24 cellular contexts compared by ENCODE assay signal in the genomic region with DNA sequence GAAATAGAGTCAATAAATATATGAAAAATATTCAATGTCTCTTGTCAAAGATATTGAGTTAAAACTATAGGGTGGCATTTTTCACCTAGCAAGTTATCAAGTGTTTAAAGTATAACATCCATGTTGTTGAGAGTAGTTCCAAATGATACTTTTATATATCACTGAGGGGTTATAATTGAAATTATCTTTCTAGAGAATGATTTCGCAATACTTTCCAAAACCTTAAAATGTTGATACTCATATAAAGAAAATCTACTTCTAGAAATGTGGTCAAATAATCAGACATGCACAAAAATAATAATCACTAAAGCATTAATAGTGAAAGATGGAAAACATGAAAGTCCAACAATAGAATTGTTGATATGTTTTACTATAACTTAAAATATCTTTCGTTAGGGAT. TPM values are rescaled to one million over a fixed set of nuclear protein-coding genes. Genes with fewer than 3 reads are reported as not detected.
A peak's percentile ranks its signal among the peaks of the same experiment; 100 is the strongest.
DNase-seq lines count a peak whose midpoint lies in the region; ATAC-seq, FAIRE-seq and TF ChIP-seq lines count a peak whose summit lies in the region.
"Had no signal": no experiment of that assay in that cellular context is flagged by ENCODE, and none has a peak within 500 bp of the region (broad histone marks: within the 10 kb centered on the region; RNA-seq: fewer than 3 reads in every experiment).

No MANE protein-coding gene starts in this region.

- no TSS peak for BruUV-seq in HepG2 (replicated peaks; lab: Mats Ljungman, UMichigan)
- BruUV-seq in IMR-90 (replicated peaks; lab: Mats Ljungman, UMichigan), result no TSS peak

- TF ChIP-seq CTCF in HepG2 (CRISPR knock-in tag; IDR thresholded peaks at IDR 0.05) (no peak), right lobe of liver (IDR thresholded peaks at IDR 0.05) (no peak), IMR-90 (conservative IDR thresholded peaks at IDR 0.05; ENCODE audit: low read depth, low read length) (no peak), H1 (IDR thresholded peaks at IDR 0.05; ENCODE audit: control extremely low read depth in 1 of 3, insufficient read depth in 1 of 3, low read depth in 1 of 3, low read length in 3 of 3) (no peak)

- CTCF ChIA-PET in HepG2 (lab: Yijun Ruan, JAX; ENCODE audit: low intra/inter-chr PET ratio, low total read pairs), result no interaction called here
- CTCF ChIA-PET in IMR-90 (lab: Yijun Ruan, JAX), result no interaction called here
- CTCF ChIA-PET in H1 (lab: Charles Lee; ENCODE audit: partially characterized antibody), result no interaction called here

- H3K23ac ChIP-seq in IMR-90 (ENCODE audit: low read depth, low read length), result no peak overlapping the region
- H3K23ac ChIP-seq in H1 (ENCODE audit: insufficient read length), result no peak overlapping the region

- H3K4me1 ChIP-seq in HepG2 (ENCODE audit: insufficient read depth, low read length), result no peaks in the 10 kb centered on the region
- H3K4me1 ChIP-seq in right lobe of liver, result no peaks in the 10 kb centered on the region
- H3K4me1 ChIP-seq in IMR-90 (ENCODE audit: control insufficient read depth, insufficient read depth, low read length), result no peaks in the 10 kb centered on the region
- H3K4me1 ChIP-seq in H1 (replicated peaks in 1 of 4; ENCODE audit: control insufficient read depth in 3 of 4, insufficient read depth in 4 of 4, low read length in 3 of 4), result no peaks in the 10 kb centered on the region
- H3K4me1 ChIP-seq: Caco-2 had no signal

- H4K91ac ChIP-seq in IMR-90 (ENCODE audit: insufficient read depth, low read depth, low read length) (no peak overlapping the region), H1 (replicated peaks; ENCODE audit: insufficient read length, low read length) (no peak overlapping the region)

- in situ Hi-C loops in HepG2 (cut with HindIII; ENCODE audit: extremely low pct_ligation_motif_present, low pct_unique_long_range_greater_than_20kb) (no loop called here), IMR-90 (cut with MboI; ENCODE audit: low sequenced_read_pairs) (no loop called here)

- TF ChIP-seq EP300 in HepG2 (IDR thresholded peaks at IDR 0.05; ENCODE audit: low read depth in 2 of 2, low read length in 2 of 2) (no peak), HepG2 (CRISPR knock-in tag; IDR thresholded peaks at IDR 0.05; ENCODE audit: borderline replicate concordance) (no peak), H1 (IDR thresholded peaks at IDR 0.05; ENCODE audit: borderline replicate concordance in 1 of 2, low read depth in 2 of 2, low read length in 2 of 2) (no peak)

- H3K4ac ChIP-seq in IMR-90 (ENCODE audit: low read depth, low read length) (no peak overlapping the region), H1 (replicated peaks; ENCODE audit: insufficient read length, low read depth, low read length) (no peak overlapping the region)

- no peak overlapping the region for H2BK15ac ChIP-seq in IMR-90 (ENCODE audit: low read depth, low read length)
- H2BK15ac ChIP-seq in H1 (ENCODE audit: low read length), result no peak overlapping the region

- H4K8ac ChIP-seq in IMR-90 (ENCODE audit: low read depth in 2 of 2, low read length in 2 of 2), result no peak overlapping the region
- no peak overlapping the region for H4K8ac ChIP-seq in H1 (ENCODE audit: extremely low read depth, insufficient read depth, low read length)

- WGBS in HepG2 (ENCODE audit: low lambda C conversion rate), result 48% methylated on average over 2 of the region's 2 CpGs
- 67% methylated on average over 2 of the region's 2 CpGs for WGBS in right lobe of liver (ENCODE audit: insufficient coverage, low coverage, low lambda C conversion rate, missing lambda C conversion rate)
- WGBS in IMR-90 (ENCODE audit: extremely low coverage in 2 of 2, insufficient read length in 1 of 2), 2 experiments, result no CpG with 5 or more reads among the region's 2 CpGs
- 93% methylated on average over 2 of the region's 2 CpGs; no CpG with 5 or more reads in 1 of the 2 experiments for WGBS in H1 (ENCODE audit: extremely low coverage in 1 of 2, insufficient coverage in 1 of 2, insufficient read length in 1 of 2, insufficient replicate concordance in 2 of 2, low coverage in 1 of 2, low lambda C conversion rate in 2 of 2, missing lambda C conversion rate in 1 of 2), 2 experiments

- H3K27me3 Mint-ChIP-seq in T-helper 17 cell, result no peaks in the 10 kb centered on the region
- H3K27me3 Mint-ChIP-seq: B cell; CD4-positive, alpha-beta T cell had no signal

- no peak overlapping the region for H3K9ac ChIP-seq in HepG2 (ENCODE audit: insufficient read depth, low read depth, low read length)
- H3K9ac ChIP-seq in IMR-90 (ENCODE audit: low read depth, low read length), result no peak overlapping the region
- H3K9ac ChIP-seq in H1 (replicated peaks in 1 of 4; ENCODE audit: extremely low read depth in 1 of 4, low read depth in 3 of 4, low read length in 3 of 4), result no peak overlapping the region
- H3K9ac ChIP-seq: BLaER1 treated with 17β-estradiol and CSF1 and Interleukin-3, amounts not matched to agents 10 nM and 100 nM had no signal

- H3K4me1 Mint-ChIP-seq in T-helper 17 cell, result peaks cover 5% of the 10 kb centered on the region

- H3K36me3 Mint-ChIP-seq in T-helper 17 cell (ENCODE audit: low read depth), result peaks cover 4% of the 10 kb centered on the region

- H2BK120ac ChIP-seq in IMR-90 (ENCODE audit: low read depth, low read length) (no peak overlapping the region), H1 (replicated peaks; ENCODE audit: low read depth, low read length) (no peak overlapping the region)

- H2BK5ac ChIP-seq in IMR-90 (ENCODE audit: low read depth, low read length, poor library complexity, severe bottlenecking), result no peak overlapping the region
- no peak overlapping the region for H2BK5ac ChIP-seq in H1 (ENCODE audit: low read depth, low read length)

- H2BK12ac ChIP-seq in H1 (ENCODE audit: low read depth, low read length), result no peak overlapping the region

- H3K4me3 Mint-ChIP-seq in T-helper 17 cell, result no peak overlapping the region
- H3K4me3 Mint-ChIP-seq: B cell; CD4-positive, alpha-beta T cell; CD8-positive, alpha-beta T cell had no signal

- ATAC-seq in HepG2, result no peak
- no peak for ATAC-seq in right lobe of liver
- no peak for ATAC-seq in IMR-90 (ENCODE audit: low read depth)
- ATAC-seq in T-helper 17 cell, result no peak
- no peak for ATAC-seq in GM21717 (IDR thresholded peaks at IDR 0.05; ENCODE audit: unreplicated experiment)
- ATAC-seq: CD8-positive, alpha-beta T cell had no signal

- TF ChIP-seq RAD21 in HepG2 (CRISPR knock-in tag; IDR thresholded peaks at IDR 0.05) (no peak), IMR-90 (IDR thresholded peaks at IDR 0.05; ENCODE audit: low read length) (no peak), H1 (IDR thresholded peaks at IDR 0.05 in 1 of 2, conservative IDR thresholded peaks at IDR 0.05 in 1 of 2; ENCODE audit: low read depth in 2 of 2, low read length in 2 of 2) (no peak)

- H4K20me1 ChIP-seq in HepG2 (ENCODE audit: insufficient read depth, low read length) (no peaks in the 10 kb centered on the region), IMR-90 (ENCODE audit: insufficient read depth, low read length) (no peaks in the 10 kb centered on the region), H1 (replicated peaks in 1 of 2; ENCODE audit: control insufficient read depth in 1 of 2, insufficient read depth in 2 of 2, low read length in 2 of 2) (no peaks in the 10 kb centered on the region)
- H4K20me1 ChIP-seq: BLaER1 treated with 17β-estradiol and CSF1 and Interleukin-3, amounts not matched to agents 10 nM and 100 nM had no signal

- H3K79me1 ChIP-seq in IMR-90 (ENCODE audit: low read depth in 1 of 2, low read length in 2 of 2) (0 out of 4 replicates have a peak, but pooled peaks cover 0 to 3% of the 10 kb centered on the region in 2 experiments), H1 (ENCODE audit: low read depth, low read length) (no peaks in the 10 kb centered on the region)

- H3K4me3 ChIP-seq in HepG2 (replicated peaks in 1 of 3; ENCODE audit: insufficient read depth in 1 of 3, low read depth in 2 of 3, low read length in 3 of 3) (no peak overlapping the region), right lobe of liver (no peak overlapping the region), IMR-90 (ENCODE audit: insufficient read depth, low read depth, low read length) (no peak overlapping the region), H1 (ENCODE audit: extremely low read depth in 1 of 4, insufficient read depth in 2 of 4, low read depth in 3 of 4, low read length in 4 of 4) (no peak overlapping the region)
- H3K4me3 ChIP-seq: BLaER1 treated with 17β-estradiol and CSF1 and Interleukin-3, amounts not matched to agents 10 nM and 100 nM had no signal

- no peak overlapping the region for H2BK20ac ChIP-seq in IMR-90 (ENCODE audit: low read depth, low read length)
- no peak overlapping the region for H2BK20ac ChIP-seq in H1 (ENCODE audit: low read length)

- no peaks in the 10 kb centered on the region for H3K27me3 ChIP-seq in HepG2 (ENCODE audit: control insufficient read depth in 1 of 2, insufficient read depth in 2 of 2, low read length in 2 of 2)
- peaks cover 0 to 3% of the 10 kb centered on the region in 2 donors for H3K27me3 ChIP-seq in right lobe of liver
- no peaks in the 10 kb centered on the region for H3K27me3 ChIP-seq in IMR-90 (ENCODE audit: control insufficient read depth, insufficient read depth, low read length)
- no peaks in the 10 kb centered on the region for H3K27me3 ChIP-seq in H1 (replicated peaks in 1 of 4; ENCODE audit: control insufficient read depth in 3 of 4, extremely low read depth in 1 of 4, insufficient read depth in 3 of 4, low read length in 3 of 4)
- H3K27me3 ChIP-seq: BLaER1 treated with 17β-estradiol and CSF1 and Interleukin-3, amounts not matched to agents 10 nM and 100 nM had no signal

- H3K36me3 ChIP-seq in HepG2 (replicated peaks in 1 of 2; ENCODE audit: control insufficient read depth in 1 of 2, insufficient read depth in 2 of 2, low read length in 2 of 2) (no peaks in the 10 kb centered on the region), right lobe of liver (no peaks in the 10 kb centered on the region), IMR-90 (ENCODE audit: control insufficient read depth, insufficient read depth, low read length) (no peaks in the 10 kb centered on the region), H1 (ENCODE audit: control insufficient read depth in 2 of 4, insufficient read depth in 4 of 4, low read length in 3 of 4) (no peaks in the 10 kb centered on the region)

- H3K9me3 ChIP-seq in HepG2 (ENCODE audit: low read length), result no peaks in the 10 kb centered on the region
- no peaks in the 10 kb centered on the region for H3K9me3 ChIP-seq in right lobe of liver
- no peaks in the 10 kb centered on the region for H3K9me3 ChIP-seq in IMR-90 (ENCODE audit: control insufficient read depth, insufficient read depth, low read length)
- H3K9me3 ChIP-seq in T-helper 17 cell (ENCODE audit: control insufficient read depth, low read length, poor library complexity, severe bottlenecking), result no peaks in the 10 kb centered on the region
- H3K9me3 ChIP-seq in H1 (ENCODE audit: insufficient read depth in 2 of 2, low read depth in 1 of 2, low read length in 1 of 2), result no peaks in the 10 kb centered on the region
- H3K9me3 ChIP-seq: BLaER1 treated with 17β-estradiol and CSF1 and Interleukin-3, amounts not matched to agents 10 nM and 100 nM; Caco-2 had no signal

- H2AK9ac ChIP-seq in IMR-90 (replicated peaks; ENCODE audit: low read depth, low read length, poor library complexity), result no peak overlapping the region

- dilution Hi-C loops in IMR-90 (cut with HindIII; ENCODE audit: low sequenced_read_pairs, unreplicated experiment), result no loop called here

- H2AK5ac ChIP-seq in IMR-90 (ENCODE audit: low read depth, low read length) (no peak overlapping the region), H1 (ENCODE audit: low read depth, low read length) (no peak overlapping the region)

- H2AFZ ChIP-seq in HepG2 (ENCODE audit: low read length) (no peak overlapping the region), IMR-90 (replicated peaks; ENCODE audit: low read length, poor library complexity) (no peak overlapping the region), H1 (ENCODE audit: low read length) (no peak overlapping the region)

- H3K27ac ChIP-seq in HepG2 (ENCODE audit: extremely low read length, insufficient read depth, low read length) (no peak overlapping the region), right lobe of liver (no peak overlapping the region), IMR-90 (ENCODE audit: insufficient read depth, low read length) (no peak overlapping the region), H1 (ENCODE audit: low read depth, low read length) (no peak overlapping the region)
- H3K27ac ChIP-seq: BLaER1 treated with 17β-estradiol and CSF1 and Interleukin-3, amounts not matched to agents 10 nM and 100 nM; C4-2B had no signal

- POLR2A ChIA-PET in HepG2 (lab: Yijun Ruan, JAX), result no interaction called here
- POLR2A ChIA-PET in IMR-90 (lab: Charles Lee; ENCODE audit: unreplicated experiment), result no interaction called here
- POLR2A ChIA-PET in H1 (lab: Charles Lee; ENCODE audit: partially characterized antibody), result no interaction called here

- H3K9me1 ChIP-seq in IMR-90 (ENCODE audit: insufficient read depth, low read length), result no peaks in the 10 kb centered on the region

- TF ChIP-seq POLR2A in HepG2 (IDR thresholded peaks at IDR 0.05; ENCODE audit: insufficient read depth in 1 of 2, low read depth in 2 of 2, low read length in 2 of 2) (no peak), right lobe of liver (IDR thresholded peaks at IDR 0.05) (no peak), IMR-90 (IDR thresholded peaks at IDR 0.05; ENCODE audit: low read depth, low read length) (no peak), H1 (IDR thresholded peaks at IDR 0.05; ENCODE audit: control extremely low read depth in 1 of 2, low read depth in 2 of 2, low read length in 2 of 2) (no peak)

- H4K5ac ChIP-seq in IMR-90 (ENCODE audit: low read depth, low read length) (no peak overlapping the region), H1 (ENCODE audit: insufficient read length, low read depth, low read length) (no peak overlapping the region)

- H3K4me2 ChIP-seq in HepG2 (ENCODE audit: low read depth, low read length) (no peak overlapping the region), IMR-90 (ENCODE audit: low read depth, low read length) (no peak overlapping the region), H1 (ENCODE audit: insufficient read depth in 1 of 2, low read depth in 2 of 2, low read length in 2 of 2) (no peak overlapping the region)
- H3K4me2 ChIP-seq: BLaER1 treated with 17β-estradiol and CSF1 and Interleukin-3, amounts not matched to agents 10 nM and 100 nM had no signal

- no peaks in the 10 kb centered on the region for H3K23me2 ChIP-seq in H1 (ENCODE audit: low read depth, low read length)

- FAIRE-seq in HepG2 (lab: Jason Lieb, UNC), result no peak
- FAIRE-seq in H1 (lab: Jason Lieb, UNC), result no peak
- FAIRE-seq: A204.1, D721Med, G401.6, GM12891, GM18507 had no signal

- H3K14ac ChIP-seq in IMR-90 (replicated peaks; ENCODE audit: low read depth, low read length), result no peak overlapping the region
- H3K14ac ChIP-seq in H1 (ENCODE audit: insufficient read length), result no peak overlapping the region

- no peak overlapping the region for H3K18ac ChIP-seq in IMR-90 (ENCODE audit: low read depth, low read length)
- no peak overlapping the region for H3K18ac ChIP-seq in H1 (ENCODE audit: extremely low read depth, low read length)

- intact Hi-C loops in HepG2 (cut with micrococcal nuclease; ENCODE audit: unreplicated experiment), result no loop called here
- intact Hi-C loops in right lobe of liver (cut with DNase I), result no loop called here
- intact Hi-C loops in IMR-90 (cut with micrococcal nuclease), result no loop called here

- H3K79me2 ChIP-seq in HepG2 (ENCODE audit: insufficient read depth, low read length) (no peaks in the 10 kb centered on the region), H1 (ENCODE audit: control insufficient read depth in 1 of 2, insufficient read depth in 2 of 2, low read length in 2 of 2) (no peaks in the 10 kb centered on the region)

- H3K56ac ChIP-seq in IMR-90 (ENCODE audit: extremely low read depth, insufficient read depth, low read length) (no peak overlapping the region), H1 (replicated peaks; ENCODE audit: insufficient read length, low read depth, low read length) (no peak overlapping the region)

- peak overlapping the region; percentile 16 for H3K27ac Mint-ChIP-seq in T-helper 17 cell
- H3K27ac Mint-ChIP-seq: B cell; CD4-positive, alpha-beta T cell; CD8-positive, alpha-beta T cell had no signal

- DNase-seq in HepG2 (ENCODE audit: low spot score) (no peak), right lobe of liver (no peak), IMR-90 (no peak), T-helper 17 cell (no peak), H1 (ENCODE audit: low read depth in 1 of 2, low spot score in 2 of 2) (no peak), cortex of kidney (lab: John Stamatoyannopoulos, UW) (no peak)
- no peak for DNase-seq in stimulated activated CD4-positive, alpha-beta T cell treated with anti-CD3 and anti-CD28 coated beads, Interleukin-4, amount 100 ng/mL, for 24 hours
- DNase-seq: 8988T; AML-193; Caco-2; Calu3; CD4-positive, alpha-beta T cell; CD8-positive, alpha-beta T cell; DMS79 treated with DMSO at 0.1 percent for 48 hours; GF-D8 had no signal

RNA-seq across cellular contexts. Expression of a gene that starts 50.1 kb away (rescaled TPM):
- total RNA-seq in HepG2 (2016; rRNA removed; fragmentation: Illumina TruSeq; extraction: Trizol) (3.7 and 4.7 TPM in 2 replicates), right lobe of liver (under 1 TPM; 0.24 to 0.75 (median 0.61) TPM), IMR-90 (2012; rRNA removed) (16.3 and 24.7 TPM in 2 replicates), T-helper 17 cell (10 to 100 TPM; 24.4 to 26.5 TPM)
- total RNA-seq in HepG2 (2016; cell fraction: cytosol; rRNA removed; fragmentation: Illumina TruSeq; extraction: Trizol; ENCODE audit: low read depth), result 1.0 and 1.4 TPM in 2 replicates
- 3.9 and 4.1 TPM in 2 replicates for total RNA-seq in HepG2 (2016; cell fraction: insoluble cytoplasmic fraction; rRNA removed; fragmentation: Illumina TruSeq; extraction: Trizol)
- total RNA-seq in HepG2 (2016; cell fraction: membrane; rRNA removed; fragmentation: Illumina TruSeq; extraction: Trizol), result 1.2 and 1.3 TPM in 2 replicates
- 3.3 and 3.8 TPM in 2 replicates for total RNA-seq in HepG2 (2016; cell fraction: nucleus; rRNA removed; fragmentation: Illumina TruSeq; extraction: Trizol)
- polyA plus RNA-seq in HepG2 (2011; rRNA removed) (0.50 and 0.92 TPM in 2 replicates), IMR-90 (2012; rRNA removed) (10.5 and 14.2 TPM in 2 replicates), H1 (2011; rRNA removed) (5.2 and 10.1 TPM in 2 replicates)
- 0.37 and 0.50 TPM in 2 replicates for polyA plus RNA-seq in HepG2 (2011; cell fraction: cytosol; rRNA removed)
- 0.56 and 0.87 TPM in 2 replicates for polyA plus RNA-seq in HepG2 (2011; cell fraction: nucleus; rRNA removed)
- 0.79 and 1.3 TPM in 2 replicates for polyA plus RNA-seq in HepG2 (2012)
- polyA plus RNA-seq in HepG2 (2016; cell fraction: cytosol; fragmentation: Illumina TruSeq; extraction: Trizol; ENCODE audit: low read depth), result 0.46 and 0.79 TPM in 2 replicates
- 3.2 and 4.3 TPM in 2 replicates for polyA plus RNA-seq in HepG2 (2016; cell fraction: insoluble cytoplasmic fraction; fragmentation: Illumina TruSeq; extraction: Trizol; ENCODE audit: low read depth)
- 0.55 and 0.74 TPM in 2 replicates for polyA plus RNA-seq in HepG2 (2016; cell fraction: membrane; fragmentation: Illumina TruSeq; extraction: Trizol; ENCODE audit: low read depth)
- polyA plus RNA-seq in HepG2 (2016; cell fraction: nucleus; fragmentation: Illumina TruSeq; extraction: Trizol; ENCODE audit: insufficient read depth, low read depth), result 3.2 and 5.5 TPM in 2 replicates
- polyA minus RNA-seq in HepG2 (2011; rRNA and poly(A)+ RNA removed; ENCODE audit: low replicate concordance), result 0.34 and 26.6 TPM in 2 replicates
- polyA minus RNA-seq in HepG2 (2011; cell fraction: cytosol; rRNA and poly(A)+ RNA removed), result 0.89 and 1.1 TPM in 2 replicates
- polyA minus RNA-seq in HepG2 (2011; cell fraction: nucleus; rRNA and poly(A)+ RNA removed), result 2.2 and 3.5 TPM in 2 replicates
- 1.9 and 2.6 TPM in 2 replicates for polyA plus RNA-seq in IMR-90 (2012; cell fraction: cytosol; rRNA removed)
- 1.8 and 9.2 TPM in 2 replicates for polyA plus RNA-seq in IMR-90 (2012; cell fraction: nucleus; rRNA removed; ENCODE audit: low replicate concordance)
- total RNA-seq in H1 (2021; fragmentation: NEBNext Ultra II Directional; extraction: Animal tissue kit (Norgen Biotek cat#: 25700)), result 25.8 and 28.2 TPM in 2 replicates
- polyA plus RNA-seq in H1 (2011; cell fraction: cytosol; rRNA removed), result 11.8 TPM
- 8.4 TPM for polyA plus RNA-seq in H1 (2011; cell fraction: nucleus; rRNA removed)
- polyA plus RNA-seq in H1 (2012, experiment 1 of 2), result 24.7 to 39.8 TPM (median 25.8 TPM) in 4 replicates
- polyA plus RNA-seq in H1 (2012, experiment 2 of 2), result 2.2 TPM
- polyA plus RNA-seq in H1 (2013, experiment 1 of 2), result 13.5 TPM
- 13.7 TPM for polyA plus RNA-seq in H1 (2013, experiment 2 of 2)
- polyA minus RNA-seq in H1 (2011; rRNA and poly(A)+ RNA removed), result 13.0 and 20.7 TPM in 2 replicates
- polyA minus RNA-seq in H1 (2011; cell fraction: cytosol; rRNA and poly(A)+ RNA removed), result 13.1 TPM
- polyA minus RNA-seq in H1 (2011; cell fraction: nucleus; rRNA and poly(A)+ RNA removed), result 19.8 TPM
